In genomic region chr7:123135960-123136359, GRCh38 we compare ENCODE assay signal across 22 cellular contexts.
DNase-seq lines count a peak whose midpoint lies in the region; FAIRE-seq and TF ChIP-seq lines count a peak whose summit lies in the region.
"Had no signal": no experiment of that assay in that cellular context is flagged by ENCODE, and none has a peak within 500 bp of the region (broad histone marks: within the 10 kb centered on the region; RNA-seq: fewer than 3 reads in every experiment).

No MANE protein-coding gene starts in this region.

- FAIRE-seq in D721Med (lab: Jason Lieb, UNC): peak; percentile 32
- FAIRE-seq: A549 had no signal

- in situ Hi-C loops in ACHN (cut with HindIII; ENCODE audit: low pct_ligation_motif_present, low pct_unique_long_range_greater_than_20kb, low sequenced_read_pairs): no loop called here

- TF ChIP-seq CTCF in D721Med (IDR thresholded peaks at IDR 0.05; ENCODE audit: insufficient read depth, missing control alignments): no peak

- DNase-seq in D721Med (ENCODE audit: insufficient read length, low spot score) (no peak), ACHN (no peak)
- DNase-seq: 8988T; AML-193; BE2C; C1 segment of cervical spinal cord; Caco-2; Calu3; CD4-positive, alpha-beta memory T cell; CD4-positive, alpha-beta T cell; CD4-positive, CD25-positive, alpha-beta regulatory T cell; CD8-positive, alpha-beta memory T cell; CD8-positive, alpha-beta T cell; COR-L47; DMS 273 treated with DMSO at 0.1 percent for 48 hours; DMS153; DMS53; DMS79; DMS79 treated with DMSO at 0.1 percent for 48 hours; DND-41; EL had no signal
